ENCODE assay signal across 33 cellular contexts in genomic region chr6:90429713-90430112, GRCh38.
DNase-seq lines count a peak whose midpoint lies in the region; TF ChIP-seq lines count a peak whose summit lies in the region.
"Had no signal": no experiment of that assay in that cellular context is flagged by ENCODE, and none has a peak within 500 bp of the region (broad histone marks: within the 10 kb centered on the region; RNA-seq: fewer than 3 reads in every experiment).

No MANE protein-coding gene starts in this region.

- H2BK120ac ChIP-seq in mesendoderm (ENCODE audit: low read depth, low read length): no peak overlapping the region

- no peak overlapping the region for H2BK15ac ChIP-seq in mesendoderm (replicated peaks; ENCODE audit: low read depth)

- peaks cover 2% of the 10 kb centered on the region for H3K27me3 Mint-ChIP-seq in mesothelial cell of epicardium (ENCODE audit: low read depth)
- H3K27me3 Mint-ChIP-seq: activated CD4-positive, alpha-beta T cell treated with anti-CD3 and anti-CD28 coated beads for 36 hours; activated naive CD4-positive, alpha-beta T cell treated with anti-CD3 and anti-CD28 coated beads, Interleukin-2, amount 50 U/mL, for 24 hours; naive B cell had no signal

- H3K4me1 ChIP-seq in mesendoderm (ENCODE audit: control insufficient read depth, low read depth, low read length): no peaks in the 10 kb centered on the region
- H3K4me1 ChIP-seq: gastrocnemius medialis, right atrium auricular region, stomach had no signal

- no peak overlapping the region for H4K8ac ChIP-seq in mesendoderm (ENCODE audit: low read depth, low read length)

- H4K5ac ChIP-seq in mesendoderm (ENCODE audit: low read length): no peak overlapping the region

- H3K4ac ChIP-seq in mesendoderm (ENCODE audit: low read depth, low read length): no peak overlapping the region

- no peaks in the 10 kb centered on the region for H3K4me1 Mint-ChIP-seq in mesothelial cell of epicardium

- H3K27me3 ChIP-seq in mesendoderm (ENCODE audit: insufficient read depth, low read length, poor library complexity): no peaks in the 10 kb centered on the region
- H3K27me3 ChIP-seq: gastrocnemius medialis, neutrophil, right atrium auricular region, spleen, stomach had no signal

- no peak overlapping the region for H3K4me3 Mint-ChIP-seq in mesothelial cell of epicardium
- H3K4me3 Mint-ChIP-seq: activated CD4-positive, alpha-beta T cell treated with anti-CD3 and anti-CD28 coated beads for 36 hours; activated CD8-positive, alpha-beta T cell treated with anti-CD3 and anti-CD28 coated beads, Interleukin-2, amount 10 ng/mL, durations not matched to agents 7 days and 5 days; activated naive CD4-positive, alpha-beta T cell treated with anti-CD3 and anti-CD28 coated beads, Interleukin-2, amount 50 U/mL, for 24 hours; memory B cell; naive B cell had no signal

- no peak overlapping the region for H3K9ac ChIP-seq in mesendoderm (ENCODE audit: low read length)
- H3K9ac ChIP-seq: KMS-11 had no signal

- H3K4me2 ChIP-seq in mesendoderm (ENCODE audit: low read length): no peak overlapping the region
- H3K4me2 ChIP-seq: KMS-11 had no signal

- H3K27ac ChIP-seq in mesendoderm (ENCODE audit: low read depth, low read length): no peak overlapping the region
- no peak overlapping the region for H3K27ac ChIP-seq in caudate nucleus (ENCODE audit: low read depth, low read length)
- H3K27ac ChIP-seq: 22Rv1, gastrocnemius medialis, KMS-11, neutrophil, right atrium auricular region, spleen, stomach, VCaP had no signal

- no peak overlapping the region for H2BK5ac ChIP-seq in mesendoderm (ENCODE audit: low read length)

- peaks cover 22% of the 10 kb centered on the region for H3K9me3 Mint-ChIP-seq in mesothelial cell of epicardium

- H3K36me3 Mint-ChIP-seq in mesothelial cell of epicardium: peaks cover 2% of the 10 kb centered on the region

- no peak overlapping the region for H2AK5ac ChIP-seq in mesendoderm (ENCODE audit: low read length)

- H3K56ac ChIP-seq in mesendoderm (ENCODE audit: low read length): no peak overlapping the region

- H3K23ac ChIP-seq in mesendoderm (ENCODE audit: low read length): no peak overlapping the region

- no peaks in the 10 kb centered on the region for H3K79me2 ChIP-seq in mesendoderm (ENCODE audit: control insufficient read depth, insufficient read depth, low read length)

- H3K79me1 ChIP-seq in mesendoderm (ENCODE audit: low read length): no peaks in the 10 kb centered on the region

- TF ChIP-seq CTCF in fibroblast of mammary gland (conservative IDR thresholded peaks at IDR 0.05; ENCODE audit: control insufficient read depth, insufficient read depth, low read depth, low read length) (no peak), mesothelial cell of epicardium (IDR thresholded peaks at IDR 0.05; ENCODE audit: unreplicated experiment) (no peak)

- peak; percentile 53 for DNase-seq in DMS 273 (lab: John Stamatoyannopoulos, UW; ENCODE audit: unreplicated experiment)
- no peak for DNase-seq in DMS 273 treated with DMSO at 0.1 percent for 48 hours (lab: John Stamatoyannopoulos, UW)
- DNase-seq in amniotic epithelial cell (ENCODE audit: low read depth): peak; percentile 46
- peak; percentile 34 for DNase-seq in fibroblast of mammary gland (ENCODE audit: low read depth)
- peak; percentile 43 for DNase-seq in mesendoderm
- no peak for DNase-seq in mesothelial cell of epicardium (ENCODE audit: low spot score in 2 of 2, unreplicated experiment in 2 of 2)
- DNase-seq in middle frontal gyrus (ENCODE audit: extremely low spot score, low spot score): no peak
- no peak for DNase-seq in caudate nucleus (lab: John Stamatoyannopoulos, UW)
- DNase-seq: activated CD4-positive, alpha-beta T cell treated with anti-CD3 and anti-CD28 coated beads for 36 hours; activated CD8-positive, alpha-beta T cell treated with anti-CD3 and anti-CD28 coated beads, Interleukin-2, amount 10 ng/mL, durations not matched to agents 7 days and 5 days; amygdala; C1 segment of cervical spinal cord; effector memory CD4-positive, alpha-beta T cell; gastrocnemius medialis; hippocampal formation; left colon; naive B cell; NCI-H1436; NCI-H2081 treated with DMSO at 0.1 percent for 48 hours; NCI-H748 treated with DMSO at 0.1 percent for 48 hours; posterior cingulate gyrus; SIG-M5; spleen; stomach; SW 1271; T-helper 9 cell had no signal

- H3K36me3 ChIP-seq in mesendoderm (ENCODE audit: control insufficient read depth, insufficient read depth, low read length): no peaks in the 10 kb centered on the region
- H3K36me3 ChIP-seq: gastrocnemius medialis, neutrophil, right atrium auricular region, spleen, stomach had no signal

- H3K18ac ChIP-seq in mesendoderm (ENCODE audit: low read length): no peak overlapping the region

- H3K4me3 ChIP-seq in fibroblast of mammary gland (ENCODE audit: control insufficient read depth, low read depth, low read length) (no peak overlapping the region), mesendoderm (ENCODE audit: low read length) (no peak overlapping the region)
- H3K4me3 ChIP-seq: right atrium auricular region, spleen, stomach had no signal

- H3K27ac Mint-ChIP-seq in mesothelial cell of epicardium: no peak overlapping the region
- H3K27ac Mint-ChIP-seq: activated CD4-positive, alpha-beta T cell treated with anti-CD3 and anti-CD28 coated beads for 36 hours; activated CD8-positive, alpha-beta T cell treated with anti-CD3 and anti-CD28 coated beads, Interleukin-2, amount 10 ng/mL, durations not matched to agents 7 days and 5 days; activated naive CD4-positive, alpha-beta T cell treated with anti-CD3 and anti-CD28 coated beads, Interleukin-2, amount 50 U/mL, for 24 hours; memory B cell; naive B cell had no signal

Comparison
In these comparisons a context has a peak if more than half of its experiments do, and no peak if none do; other contexts are left out.
1. DNase-seq: peak in DMS 273 (single experiment), amniotic epithelial cell (single experiment), fibroblast of mammary gland (single experiment) and mesendoderm (single experiment); none in DMS 273 treated with DMSO at 0.1 percent for 48 hours (single experiment), mesothelial cell of epicardium (0 of 2), middle frontal gyrus (single experiment) and caudate nucleus (0 of 61).